ENCODE assay signal across 1 cellular context in the genomic region with DNA sequence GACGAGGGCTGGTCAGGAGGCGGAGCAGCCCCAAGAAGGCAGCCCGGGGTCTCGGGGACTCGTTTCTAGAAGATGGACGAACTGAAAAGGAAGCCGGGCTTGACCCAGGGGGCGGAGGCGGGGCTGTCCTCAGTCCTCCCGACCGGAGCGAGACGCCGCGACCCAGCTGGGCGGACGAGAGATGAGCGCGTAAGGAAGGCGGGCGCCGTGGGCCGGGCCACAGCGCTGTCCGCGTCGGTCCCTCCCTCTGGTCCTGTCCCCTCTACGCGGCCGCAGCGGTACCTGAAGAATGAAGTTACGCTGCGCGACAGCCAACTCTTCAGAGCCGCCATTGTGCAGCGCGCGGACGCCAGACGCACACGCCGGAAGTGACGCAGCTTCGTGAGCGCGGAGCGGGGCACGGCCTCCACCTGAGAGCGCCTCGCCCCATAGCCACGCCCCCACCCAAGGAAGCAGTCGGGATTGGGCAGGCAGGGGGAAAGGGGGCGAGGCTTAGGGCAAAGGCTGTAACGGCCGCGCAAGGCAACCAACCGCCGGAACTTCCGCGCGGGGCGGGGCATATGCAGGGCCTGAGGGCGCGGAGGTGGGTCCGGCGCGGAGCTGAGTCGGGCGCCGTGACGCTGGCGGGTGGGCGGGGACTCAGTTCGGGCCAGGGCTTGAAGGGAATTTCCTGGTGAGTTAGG.
TF ChIP-seq lines count a peak whose summit lies in the region.

A gene (minus strand): TSS at position 370 of the 683 bp plus-strand sequence. CDS start 38 bp downstream, at position 332.

TF ChIP-seq in HepG2, 621 proteins besides CTCF, POLR2A, EP300 and RAD21 (continued from another document and continues in another):
- TF ChIP-seq, protein P1, sequence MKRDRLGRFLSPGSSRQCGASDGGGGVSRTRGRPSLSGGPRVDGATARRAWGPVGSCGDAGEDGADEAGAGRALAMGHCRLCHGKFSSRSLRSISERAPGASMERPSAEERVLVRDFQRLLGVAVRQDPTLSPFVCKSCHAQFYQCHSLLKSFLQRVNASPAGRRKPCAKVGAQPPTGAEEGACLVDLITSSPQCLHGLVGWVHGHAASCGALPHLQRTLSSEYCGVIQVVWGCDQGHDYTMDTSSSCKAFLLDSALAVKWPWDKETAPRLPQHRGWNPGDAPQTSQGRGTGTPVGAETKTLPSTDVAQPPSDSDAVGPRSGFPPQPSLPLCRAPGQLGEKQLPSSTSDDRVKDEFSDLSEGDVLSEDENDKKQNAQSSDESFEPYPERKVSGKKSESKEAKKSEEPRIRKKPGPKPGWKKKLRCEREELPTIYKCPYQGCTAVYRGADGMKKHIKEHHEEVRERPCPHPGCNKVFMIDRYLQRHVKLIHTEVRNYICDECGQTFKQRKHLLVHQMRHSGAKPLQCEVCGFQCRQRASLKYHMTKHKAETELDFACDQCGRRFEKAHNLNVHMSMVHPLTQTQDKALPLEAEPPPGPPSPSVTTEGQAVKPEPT (CRISPR knock-in tag; IDR thresholded peaks at IDR 0.05; ENCODE audit: low read depth), result no peak; the same call in 1 of the 2 replicates
- TF ChIP-seq TBX3 (IDR thresholded peaks at IDR 0.05; ENCODE audit: borderline replicate concordance) (no peak), PRPF4 (IDR thresholded peaks at IDR 0.05; ENCODE audit: low read depth, low read length, poor library complexity, severe bottlenecking) (no peak), ZNF3 (CRISPR knock-in tag; IDR thresholded peaks at IDR 0.05) (no peak), STAG1 (CRISPR knock-in tag; IDR thresholded peaks at IDR 0.05) (no peak), ZNF343 (CRISPR knock-in tag; IDR thresholded peaks at IDR 0.05) (0 out of 2 replicates have a peak, but pooled peaks have one; percentile 31), RNF2 (conservative IDR thresholded peaks at IDR 0.05; ENCODE audit: low read depth) (peak; percentile 45; the same call in 1 of the 2 replicates), KLF9 (CRISPR knock-in tag; IDR thresholded peaks at IDR 0.05; ENCODE audit: low read depth) (0 out of 2 replicates have a peak, but pooled peaks have one; percentile 41), CBX2 (IDR thresholded peaks at IDR 0.05; ENCODE audit: low read depth, low read length) (no peak), CBX2 (CRISPR knock-in tag; IDR thresholded peaks at IDR 0.05; ENCODE audit: low read depth) (no peak), ZNF230 (CRISPR knock-in tag; IDR thresholded peaks at IDR 0.05) (no peak; the same call in 1 of the 2 replicates), RAD51 (IDR thresholded peaks at IDR 0.05; ENCODE audit: borderline replicate concordance) (no peak), CREM (IDR thresholded peaks at IDR 0.05) (peak; percentile 93), CREM (CRISPR knock-in tag; IDR thresholded peaks at IDR 0.05) (peak; percentile 47; the same call in 1 of the 2 replicates), KLF11 (CRISPR knock-in tag; IDR thresholded peaks at IDR 0.05) (0 out of 2 replicates have a peak, but pooled peaks have one; percentile 73), ISX (CRISPR knock-in tag; conservative IDR thresholded peaks at IDR 0.05) (no peak), ADNP (CRISPR knock-in tag; IDR thresholded peaks at IDR 0.05) (no peak), ZNF766 (CRISPR knock-in tag; IDR thresholded peaks at IDR 0.05; ENCODE audit: borderline replicate concordance) (no peak), NFYC (CRISPR knock-in tag; IDR thresholded peaks at IDR 0.05) (peak; percentile 81), CCDC6 (CRISPR knock-in tag; IDR thresholded peaks at IDR 0.05) (no peak; the same call in none of the 2 replicates), SRSF1 (optimal IDR thresholded peaks at IDR 0.05; ENCODE audit: low read depth, low read length) (no peak), ZNF577 (CRISPR knock-in tag; IDR thresholded peaks at IDR 0.05; ENCODE audit: borderline replicate concordance, low read depth) (no peak), ZBTB42 (CRISPR knock-in tag; IDR thresholded peaks at IDR 0.05) (0 out of 2 replicates have a peak, but pooled peaks have one; percentile 20), SKI (IDR thresholded peaks at IDR 0.05; ENCODE audit: partially characterized antibody) (peak; percentile 49), PPARG (CRISPR knock-in tag; conservative IDR thresholded peaks at IDR 0.05) (0 out of 2 replicates have a peak, but pooled peaks have one; percentile 63), KAT8 (CRISPR knock-in tag; IDR thresholded peaks at IDR 0.05) (peak; percentile 96), SRY (CRISPR knock-in tag; IDR thresholded peaks at IDR 0.05) (peak; percentile 64; the same call in 1 of the 2 replicates), SRF (IDR thresholded peaks at IDR 0.05; ENCODE audit: low read depth, low read length) (no peak), DMAP1 (CRISPR knock-in tag; IDR thresholded peaks at IDR 0.05) (peak; percentile 89), ATAD3A (CRISPR knock-in tag; IDR thresholded peaks at IDR 0.05) (no peak), ZNF224 (CRISPR knock-in tag; IDR thresholded peaks at IDR 0.05) (no peak), ZFP1 (CRISPR knock-in tag; IDR thresholded peaks at IDR 0.05) (no peak), ZNF256 (CRISPR knock-in tag; conservative IDR thresholded peaks at IDR 0.05) (no peak)
- TF ChIP-seq, protein P2, sequence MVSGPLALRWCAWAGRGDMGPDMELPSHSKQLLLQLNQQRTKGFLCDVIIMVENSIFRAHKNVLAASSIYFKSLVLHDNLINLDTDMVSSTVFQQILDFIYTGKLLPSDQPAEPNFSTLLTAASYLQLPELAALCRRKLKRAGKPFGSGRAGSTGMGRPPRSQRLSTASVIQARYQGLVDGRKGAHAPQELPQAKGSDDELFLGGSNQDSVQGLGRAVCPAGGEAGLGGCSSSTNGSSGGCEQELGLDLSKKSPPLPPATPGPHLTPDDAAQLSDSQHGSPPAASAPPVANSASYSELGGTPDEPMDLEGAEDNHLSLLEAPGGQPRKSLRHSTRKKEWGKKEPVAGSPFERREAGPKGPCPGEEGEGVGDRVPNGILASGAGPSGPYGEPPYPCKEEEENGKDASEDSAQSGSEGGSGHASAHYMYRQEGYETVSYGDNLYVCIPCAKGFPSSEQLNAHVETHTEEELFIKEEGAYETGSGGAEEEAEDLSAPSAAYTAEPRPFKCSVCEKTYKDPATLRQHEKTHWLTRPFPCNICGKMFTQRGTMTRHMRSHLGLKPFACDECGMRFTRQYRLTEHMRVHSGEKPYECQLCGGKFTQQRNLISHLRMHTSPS (CRISPR knock-in tag; IDR thresholded peaks at IDR 0.05; ENCODE audit: low read depth), result no peak
- TF ChIP-seq, protein P3, sequence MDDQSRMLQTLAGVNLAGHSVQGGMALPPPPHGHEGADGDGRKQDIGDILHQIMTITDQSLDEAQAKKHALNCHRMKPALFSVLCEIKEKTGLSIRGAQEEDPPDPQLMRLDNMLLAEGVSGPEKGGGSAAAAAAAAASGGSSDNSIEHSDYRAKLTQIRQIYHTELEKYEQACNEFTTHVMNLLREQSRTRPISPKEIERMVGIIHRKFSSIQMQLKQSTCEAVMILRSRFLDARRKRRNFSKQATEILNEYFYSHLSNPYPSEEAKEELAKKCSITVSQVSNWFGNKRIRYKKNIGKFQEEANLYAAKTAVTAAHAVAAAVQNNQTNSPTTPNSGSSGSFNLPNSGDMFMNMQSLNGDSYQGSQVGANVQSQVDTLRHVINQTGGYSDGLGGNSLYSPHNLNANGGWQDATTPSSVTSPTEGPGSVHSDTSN (CRISPR knock-in tag; IDR thresholded peaks at IDR 0.05; ENCODE audit: borderline replicate concordance), result no peak
- TF ChIP-seq, protein P4, sequence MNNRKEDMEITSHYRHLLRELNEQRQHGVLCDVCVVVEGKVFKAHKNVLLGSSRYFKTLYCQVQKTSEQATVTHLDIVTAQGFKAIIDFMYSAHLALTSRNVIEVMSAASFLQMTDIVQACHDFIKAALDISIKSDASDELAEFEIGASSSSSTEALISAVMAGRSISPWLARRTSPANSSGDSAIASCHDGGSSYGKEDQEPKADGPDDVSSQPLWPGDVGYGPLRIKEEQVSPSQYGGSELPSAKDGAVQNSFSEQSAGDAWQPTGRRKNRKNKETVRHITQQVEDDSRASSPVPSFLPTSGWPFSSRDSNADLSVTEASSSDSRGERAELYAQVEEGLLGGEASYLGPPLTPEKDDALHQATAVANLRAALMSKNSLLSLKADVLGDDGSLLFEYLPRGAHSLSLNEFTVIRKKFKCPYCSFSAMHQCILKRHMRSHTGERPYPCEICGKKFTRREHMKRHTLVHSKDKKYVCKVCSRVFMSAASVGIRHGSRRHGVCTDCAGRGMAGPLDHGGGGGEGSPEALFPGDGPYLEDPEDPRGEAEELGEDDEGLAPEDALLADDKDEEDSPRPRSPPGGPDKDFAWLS (CRISPR knock-in tag; IDR thresholded peaks at IDR 0.05; ENCODE audit: borderline replicate concordance), result no peak
- TF ChIP-seq, protein P5, sequence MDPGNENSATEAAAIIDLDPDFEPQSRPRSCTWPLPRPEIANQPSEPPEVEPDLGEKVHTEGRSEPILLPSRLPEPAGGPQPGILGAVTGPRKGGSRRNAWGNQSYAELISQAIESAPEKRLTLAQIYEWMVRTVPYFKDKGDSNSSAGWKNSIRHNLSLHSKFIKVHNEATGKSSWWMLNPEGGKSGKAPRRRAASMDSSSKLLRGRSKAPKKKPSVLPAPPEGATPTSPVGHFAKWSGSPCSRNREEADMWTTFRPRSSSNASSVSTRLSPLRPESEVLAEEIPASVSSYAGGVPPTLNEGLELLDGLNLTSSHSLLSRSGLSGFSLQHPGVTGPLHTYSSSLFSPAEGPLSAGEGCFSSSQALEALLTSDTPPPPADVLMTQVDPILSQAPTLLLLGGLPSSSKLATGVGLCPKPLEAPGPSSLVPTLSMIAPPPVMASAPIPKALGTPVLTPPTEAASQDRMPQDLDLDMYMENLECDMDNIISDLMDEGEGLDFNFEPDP (CRISPR knock-in tag; conservative IDR thresholded peaks at IDR 0.05), result no peak
- TF ChIP-seq, protein P6, sequence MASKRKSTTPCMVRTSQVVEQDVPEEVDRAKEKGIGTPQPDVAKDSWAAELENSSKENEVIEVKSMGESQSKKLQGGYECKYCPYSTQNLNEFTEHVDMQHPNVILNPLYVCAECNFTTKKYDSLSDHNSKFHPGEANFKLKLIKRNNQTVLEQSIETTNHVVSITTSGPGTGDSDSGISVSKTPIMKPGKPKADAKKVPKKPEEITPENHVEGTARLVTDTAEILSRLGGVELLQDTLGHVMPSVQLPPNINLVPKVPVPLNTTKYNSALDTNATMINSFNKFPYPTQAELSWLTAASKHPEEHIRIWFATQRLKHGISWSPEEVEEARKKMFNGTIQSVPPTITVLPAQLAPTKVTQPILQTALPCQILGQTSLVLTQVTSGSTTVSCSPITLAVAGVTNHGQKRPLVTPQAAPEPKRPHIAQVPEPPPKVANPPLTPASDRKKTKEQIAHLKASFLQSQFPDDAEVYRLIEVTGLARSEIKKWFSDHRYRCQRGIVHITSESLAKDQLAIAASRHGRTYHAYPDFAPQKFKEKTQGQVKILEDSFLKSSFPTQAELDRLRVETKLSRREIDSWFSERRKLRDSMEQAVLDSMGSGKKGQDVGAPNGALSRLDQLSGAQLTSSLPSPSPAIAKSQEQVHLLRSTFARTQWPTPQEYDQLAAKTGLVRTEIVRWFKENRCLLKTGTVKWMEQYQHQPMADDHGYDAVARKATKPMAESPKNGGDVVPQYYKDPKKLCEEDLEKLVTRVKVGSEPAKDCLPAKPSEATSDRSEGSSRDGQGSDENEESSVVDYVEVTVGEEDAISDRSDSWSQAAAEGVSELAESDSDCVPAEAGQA (IDR thresholded peaks at IDR 0.05; ENCODE audit: low read depth), result peak; percentile 95
- TF ChIP-seq, protein P6 (CRISPR knock-in tag; IDR thresholded peaks at IDR 0.05; ENCODE audit: borderline replicate concordance), result no peak
- TF ChIP-seq, protein P7, sequence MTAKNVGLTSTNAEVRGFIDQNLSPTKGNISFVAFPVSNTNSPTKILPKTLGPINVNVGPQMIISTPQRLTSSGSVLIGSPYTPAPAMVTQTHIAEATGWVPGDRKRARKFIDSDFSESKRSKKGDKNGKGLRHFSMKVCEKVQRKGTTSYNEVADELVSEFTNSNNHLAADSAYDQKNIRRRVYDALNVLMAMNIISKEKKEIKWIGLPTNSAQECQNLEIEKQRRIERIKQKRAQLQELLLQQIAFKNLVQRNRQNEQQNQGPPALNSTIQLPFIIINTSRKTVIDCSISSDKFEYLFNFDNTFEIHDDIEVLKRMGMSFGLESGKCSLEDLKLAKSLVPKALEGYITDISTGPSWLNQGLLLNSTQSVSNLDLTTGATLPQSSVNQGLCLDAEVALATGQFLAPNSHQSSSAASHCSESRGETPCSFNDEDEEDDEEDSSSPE (CRISPR knock-in tag; IDR thresholded peaks at IDR 0.05), result peak; percentile 64
- TF ChIP-seq, protein P8, sequence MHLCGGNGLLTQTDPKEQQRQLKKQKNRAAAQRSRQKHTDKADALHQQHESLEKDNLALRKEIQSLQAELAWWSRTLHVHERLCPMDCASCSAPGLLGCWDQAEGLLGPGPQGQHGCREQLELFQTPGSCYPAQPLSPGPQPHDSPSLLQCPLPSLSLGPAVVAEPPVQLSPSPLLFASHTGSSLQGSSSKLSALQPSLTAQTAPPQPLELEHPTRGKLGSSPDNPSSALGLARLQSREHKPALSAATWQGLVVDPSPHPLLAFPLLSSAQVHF (CRISPR knock-in tag; IDR thresholded peaks at IDR 0.05), result peak; percentile 31; the same call in 1 of the 2 replicates
- TF ChIP-seq, protein P9, sequence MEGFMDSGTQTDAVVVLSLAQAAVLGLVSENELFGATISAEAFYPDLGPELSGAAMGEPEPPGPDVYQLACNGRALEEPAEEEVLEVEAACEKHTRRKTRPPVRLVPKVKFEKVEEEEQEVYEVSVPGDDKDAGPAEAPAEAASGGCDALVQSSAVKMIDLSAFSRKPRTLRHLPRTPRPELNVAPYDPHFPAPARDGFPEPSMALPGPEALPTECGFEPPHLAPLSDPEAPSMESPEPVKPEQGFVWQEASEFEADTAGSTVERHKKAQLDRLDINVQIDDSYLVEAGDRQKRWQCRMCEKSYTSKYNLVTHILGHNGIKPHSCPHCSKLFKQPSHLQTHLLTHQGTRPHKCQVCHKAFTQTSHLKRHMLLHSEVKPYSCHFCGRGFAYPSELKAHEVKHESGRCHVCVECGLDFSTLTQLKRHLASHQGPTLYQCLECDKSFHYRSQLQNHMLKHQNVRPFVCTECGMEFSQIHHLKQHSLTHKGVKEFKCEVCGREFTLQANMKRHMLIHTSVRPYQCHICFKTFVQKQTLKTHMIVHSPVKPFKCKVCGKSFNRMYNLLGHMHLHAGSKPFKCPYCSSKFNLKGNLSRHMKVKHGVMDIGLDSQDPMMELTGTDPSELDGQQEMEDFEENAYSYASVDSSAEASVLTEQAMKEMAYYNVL (CRISPR knock-in tag; IDR thresholded peaks at IDR 0.05; ENCODE audit: borderline replicate concordance), result no peak
